ENCODE assay signal across 2 cellular contexts in the genomic region with DNA sequence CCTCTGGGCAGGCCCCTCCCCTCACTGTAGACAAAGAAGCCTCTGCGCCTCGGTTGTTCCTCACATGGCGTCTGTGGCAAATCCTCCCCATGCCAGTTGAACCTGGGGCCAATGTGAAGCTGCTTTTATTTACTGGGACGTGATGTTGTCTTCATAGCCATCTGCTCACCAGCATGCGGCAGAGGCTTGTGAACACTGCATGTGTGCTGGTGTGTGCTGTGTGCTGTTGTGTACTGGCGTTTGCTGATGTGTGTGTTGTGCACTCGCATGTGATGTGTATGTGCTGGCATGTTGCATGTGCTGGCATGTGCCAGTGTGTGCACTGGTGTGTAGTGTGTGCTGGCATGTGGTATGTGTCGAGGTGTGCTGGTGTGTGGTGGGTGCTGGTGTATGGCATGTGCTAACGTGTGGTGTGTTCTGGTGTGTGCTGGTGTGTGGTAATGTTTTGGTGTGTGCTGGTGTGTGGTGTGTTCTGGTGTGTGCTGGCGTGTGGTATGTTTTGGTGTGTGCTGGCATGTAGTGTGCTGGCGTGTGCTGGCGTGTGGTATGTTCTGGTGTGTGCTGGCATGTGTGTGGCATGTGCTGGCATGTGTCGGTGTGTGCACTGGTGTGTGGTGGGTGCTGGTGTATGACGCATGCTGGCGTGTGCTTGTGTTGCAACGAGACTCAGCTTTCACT.
TF ChIP-seq lines count a peak whose summit lies in the region.

No MANE protein-coding gene starts in this region.

TF ChIP-seq in IMR-90, 13 proteins besides CTCF, POLR2A, EP300 and RAD21:
- TF ChIP-seq BHLHE40 (IDR thresholded peaks at IDR 0.05; ENCODE audit: low read depth, low read length) = no peak
- TF ChIP-seq SMC3 (IDR thresholded peaks at IDR 0.05; ENCODE audit: low read depth, low read length) = no peak
- no peak for TF ChIP-seq RCOR1 (IDR thresholded peaks at IDR 0.05; ENCODE audit: insufficient replicate concordance, low read length)
- no peak for TF ChIP-seq CEBPB (IDR thresholded peaks at IDR 0.05; ENCODE audit: low read depth, low read length)
- no peak for TF ChIP-seq MAZ (IDR thresholded peaks at IDR 0.05; ENCODE audit: borderline replicate concordance, low read depth, low read length)
- TF ChIP-seq RFX5 (IDR thresholded peaks at IDR 0.05; ENCODE audit: low read depth, low read length) = no peak
- TF ChIP-seq FOS (IDR thresholded peaks at IDR 0.05; ENCODE audit: low read depth, low read length) = no peak
- no peak for TF ChIP-seq CHD1 (IDR thresholded peaks at IDR 0.05; ENCODE audit: low read depth, low read length)
- TF ChIP-seq, protein P1, sequence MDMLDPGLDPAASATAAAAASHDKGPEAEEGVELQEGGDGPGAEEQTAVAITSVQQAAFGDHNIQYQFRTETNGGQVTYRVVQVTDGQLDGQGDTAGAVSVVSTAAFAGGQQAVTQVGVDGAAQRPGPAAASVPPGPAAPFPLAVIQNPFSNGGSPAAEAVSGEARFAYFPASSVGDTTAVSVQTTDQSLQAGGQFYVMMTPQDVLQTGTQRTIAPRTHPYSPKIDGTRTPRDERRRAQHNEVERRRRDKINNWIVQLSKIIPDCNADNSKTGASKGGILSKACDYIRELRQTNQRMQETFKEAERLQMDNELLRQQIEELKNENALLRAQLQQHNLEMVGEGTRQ (IDR thresholded peaks at IDR 0.05; ENCODE audit: low read depth, low read length) = no peak
- no peak for TF ChIP-seq MXI1 (IDR thresholded peaks at IDR 0.05; ENCODE audit: borderline replicate concordance, low read depth, low read length)
- TF ChIP-seq NFE2L2 (IDR thresholded peaks at IDR 0.05; ENCODE audit: low read depth, low read length) = no peak
- no peak for TF ChIP-seq MAFK (IDR thresholded peaks at IDR 0.05; ENCODE audit: low read depth, low read length)
- TF ChIP-seq, protein P2, sequence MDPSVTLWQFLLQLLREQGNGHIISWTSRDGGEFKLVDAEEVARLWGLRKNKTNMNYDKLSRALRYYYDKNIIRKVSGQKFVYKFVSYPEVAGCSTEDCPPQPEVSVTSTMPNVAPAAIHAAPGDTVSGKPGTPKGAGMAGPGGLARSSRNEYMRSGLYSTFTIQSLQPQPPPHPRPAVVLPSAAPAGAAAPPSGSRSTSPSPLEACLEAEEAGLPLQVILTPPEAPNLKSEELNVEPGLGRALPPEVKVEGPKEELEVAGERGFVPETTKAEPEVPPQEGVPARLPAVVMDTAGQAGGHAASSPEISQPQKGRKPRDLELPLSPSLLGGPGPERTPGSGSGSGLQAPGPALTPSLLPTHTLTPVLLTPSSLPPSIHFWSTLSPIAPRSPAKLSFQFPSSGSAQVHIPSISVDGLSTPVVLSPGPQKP (IDR thresholded peaks at IDR 0.05; ENCODE audit: borderline replicate concordance, low read depth, low read length) = no peak

TF ChIP-seq in H1, 55 proteins besides CTCF, POLR2A, EP300 and RAD21:
- TF ChIP-seq CREB1 (IDR thresholded peaks at IDR 0.05) = no peak
- TF ChIP-seq KDM1A (IDR thresholded peaks at IDR 0.05; ENCODE audit: borderline replicate concordance, low read length) = no peak
- TF ChIP-seq ZNF274 (IDR thresholded peaks at IDR 0.05; ENCODE audit: borderline replicate concordance, extremely low read depth, low read length) = no peak
- no peak for TF ChIP-seq PHF8 (conservative IDR thresholded peaks at IDR 0.05; ENCODE audit: low read depth, low read length)
- no peak for TF ChIP-seq TAF1 (IDR thresholded peaks at IDR 0.05; ENCODE audit: low read depth, low read length)
- TF ChIP-seq, protein P3, sequence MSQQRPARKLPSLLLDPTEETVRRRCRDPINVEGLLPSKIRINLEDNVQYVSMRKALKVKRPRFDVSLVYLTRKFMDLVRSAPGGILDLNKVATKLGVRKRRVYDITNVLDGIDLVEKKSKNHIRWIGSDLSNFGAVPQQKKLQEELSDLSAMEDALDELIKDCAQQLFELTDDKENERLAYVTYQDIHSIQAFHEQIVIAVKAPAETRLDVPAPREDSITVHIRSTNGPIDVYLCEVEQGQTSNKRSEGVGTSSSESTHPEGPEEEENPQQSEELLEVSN (IDR thresholded peaks at IDR 0.05) = no peak
- no peak for TF ChIP-seq EZH2 (IDR thresholded peaks at IDR 0.05; ENCODE audit: low read depth, low read length, severe bottlenecking)
